1 cellular context compared by ENCODE assay signal in genomic region chr1:109279615-109280278, GRCh38.
TF ChIP-seq lines count a peak whose summit lies in the region.

No MANE protein-coding gene starts in this region.

TF ChIP-seq in endothelial cell of umbilical vein, 7 proteins besides CTCF, POLR2A, EP300 and RAD21:
- TF ChIP-seq MYC (IDR thresholded peaks at IDR 0.05; ENCODE audit: low read depth, low read length) (no peak), EZH2 (IDR thresholded peaks at IDR 0.05; ENCODE audit: borderline replicate concordance, low read depth, low read length, severe bottlenecking) (no peak), POLR2AphosphoS5 (IDR thresholded peaks at IDR 0.05; ENCODE audit: insufficient read depth, low read depth, low read length) (no peak), MAX (IDR thresholded peaks at IDR 0.05; ENCODE audit: insufficient read depth, insufficient read length) (no peak), JUN (IDR thresholded peaks at IDR 0.05; ENCODE audit: borderline replicate concordance, insufficient read depth, insufficient read length, low read depth) (no peak), FOS (IDR thresholded peaks at IDR 0.05; ENCODE audit: borderline replicate concordance, insufficient read depth, low read length) (no peak), GATA2 (IDR thresholded peaks at IDR 0.05; ENCODE audit: insufficient read depth, insufficient read length, low read depth, low read length) (no peak)
